Comparison of ENCODE assay signal across 9 cellular contexts in the genomic region with DNA sequence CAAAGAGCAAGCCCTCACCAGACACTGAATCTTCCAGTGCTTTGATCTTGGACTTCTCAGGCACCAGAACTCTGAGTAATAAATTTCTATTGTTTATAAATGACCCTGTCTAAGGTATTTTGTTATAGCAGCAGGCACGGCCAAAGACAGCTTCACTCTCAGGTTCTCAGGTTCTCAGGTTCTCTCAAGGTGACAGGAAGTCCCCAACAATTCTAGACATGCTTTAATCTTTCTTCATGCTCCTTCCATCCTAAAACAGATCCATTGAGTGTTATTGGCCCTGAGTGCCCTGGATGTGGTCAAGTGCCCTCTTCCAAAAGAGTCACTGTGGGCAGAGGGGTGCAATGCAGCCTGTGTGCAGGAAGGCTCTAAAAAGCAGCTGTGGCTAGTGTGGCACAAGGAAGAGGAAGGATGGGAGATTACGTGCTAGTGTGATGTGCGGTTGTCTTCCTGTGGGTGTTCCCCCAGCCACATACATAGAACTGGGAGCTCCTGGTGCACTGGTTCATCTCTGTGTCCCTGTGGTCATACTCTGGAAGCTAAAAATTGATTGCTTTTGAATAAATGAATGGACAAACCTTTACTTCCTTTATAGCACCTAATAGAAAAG. TPM values are rescaled to one million over a fixed set of nuclear protein-coding genes. Genes with fewer than 3 reads are reported as not detected.
DNase-seq lines count a peak whose midpoint lies in the region; ATAC-seq and TF ChIP-seq lines count a peak whose summit lies in the region.
"Had no signal": no experiment of that assay in that cellular context is flagged by ENCODE, and none has a peak within 500 bp of the region (broad histone marks: within the 10 kb centered on the region; RNA-seq: fewer than 3 reads in every experiment).

No MANE protein-coding gene starts in this region.

- CTCF ChIA-PET in IMR-90 (lab: Yijun Ruan, JAX) = interaction anchor here (0.5 kb wide), 1 partner anchor 29 kb away, joined by 3 read pairs; no protein-coding TSS in a partner anchor
- CTCF ChIA-PET in activated CD4-positive, alpha-beta T cell treated with anti-CD3 and anti-CD28 coated beads, Interleukin-2, amount 10 ng/mL, durations not matched to agents 7 days and 5 days (lab: Charles Lee) = interaction anchor here (0.9 to 1.1 kb wide), 2 partner anchors 34 to 71 kb away, joined by 3 to 4 read pairs; no protein-coding TSS in a partner anchor

- POLR2A ChIA-PET in IMR-90 (lab: Charles Lee; ENCODE audit: unreplicated experiment) = no interaction called here
- POLR2A ChIA-PET in activated CD4-positive, alpha-beta T cell treated with anti-CD3 and anti-CD28 coated beads, Interleukin-2, amount 10 ng/mL, durations not matched to agents 7 days and 5 days (lab: Charles Lee) = interaction anchor here (0.9 kb wide), 1 partner anchor 13 kb away, joined by 3 read pairs; no protein-coding TSS in a partner anchor

- H3K27me3 ChIP-seq in IMR-90 (ENCODE audit: control insufficient read depth, insufficient read depth, low read length) (peaks cover 16% of the 10 kb centered on the region), left lung (no peaks in the 10 kb centered on the region)
- H3K27me3 ChIP-seq: thyroid gland had no signal

- no peak overlapping the region for H3K4me3 Mint-ChIP-seq in activated CD4-positive, alpha-beta T cell treated with anti-CD3 and anti-CD28 coated beads, Interleukin-2, amount 10 ng/mL, durations not matched to agents 7 days and 5 days
- H3K4me3 Mint-ChIP-seq in progenitor cell of endocrine pancreas (ENCODE audit: low read depth) = no peak overlapping the region

- no peak overlapping the region for H2BK5ac ChIP-seq in IMR-90 (ENCODE audit: low read depth, low read length, poor library complexity, severe bottlenecking)

- no peaks in the 10 kb centered on the region for H4K20me1 ChIP-seq in IMR-90 (ENCODE audit: insufficient read depth, low read length)

- H2BK120ac ChIP-seq in IMR-90 (ENCODE audit: low read depth, low read length) = no peak overlapping the region

- H3K14ac ChIP-seq in IMR-90 (replicated peaks; ENCODE audit: low read depth, low read length) = no peak overlapping the region

- H3K23ac ChIP-seq in IMR-90 (ENCODE audit: low read depth, low read length) = 0 out of 2 replicates have a peak overlapping the region, but pooled peaks have one; percentile 16

- H2BK15ac ChIP-seq in IMR-90 (ENCODE audit: low read depth, low read length) = no peak overlapping the region

- TF ChIP-seq POLR2A in IMR-90 (IDR thresholded peaks at IDR 0.05; ENCODE audit: low read depth, low read length) = no peak

- peaks cover 3% of the 10 kb centered on the region for H3K36me3 Mint-ChIP-seq in activated CD4-positive, alpha-beta T cell treated with anti-CD3 and anti-CD28 coated beads, Interleukin-2, amount 10 ng/mL, durations not matched to agents 7 days and 5 days (ENCODE audit: low read depth)
- H3K36me3 Mint-ChIP-seq in progenitor cell of endocrine pancreas (ENCODE audit: insufficient read depth) = no peaks in the 10 kb centered on the region

- H4K91ac ChIP-seq in IMR-90 (ENCODE audit: insufficient read depth, low read depth, low read length) = no peak overlapping the region

- peak overlapping the region; percentile 94 for H3K27ac Mint-ChIP-seq in activated CD4-positive, alpha-beta T cell treated with anti-CD3 and anti-CD28 coated beads, Interleukin-2, amount 10 ng/mL, durations not matched to agents 7 days and 5 days
- no peak overlapping the region for H3K27ac Mint-ChIP-seq in progenitor cell of endocrine pancreas

- no peak overlapping the region for H3K56ac ChIP-seq in IMR-90 (ENCODE audit: extremely low read depth, insufficient read depth, low read length)

- H3K18ac ChIP-seq in IMR-90 (ENCODE audit: low read depth, low read length) = no peak overlapping the region

- H3K79me1 ChIP-seq in IMR-90 (ENCODE audit: low read depth in 1 of 2, low read length in 2 of 2) = no peaks in the 10 kb centered on the region

- H2AK9ac ChIP-seq in IMR-90 (replicated peaks; ENCODE audit: low read depth, low read length, poor library complexity) = no peak overlapping the region

- in situ Hi-C loops in IMR-90 (cut with MboI; ENCODE audit: low sequenced_read_pairs) = no loop called here

- H2AK5ac ChIP-seq in IMR-90 (ENCODE audit: low read depth, low read length) = no peak overlapping the region

- no peak overlapping the region for H3K4me2 ChIP-seq in IMR-90 (ENCODE audit: low read depth, low read length)

- H4K8ac ChIP-seq in IMR-90 (ENCODE audit: low read depth in 2 of 2, low read length in 2 of 2) = no peak overlapping the region

- no peaks in the 10 kb centered on the region for H3K9me3 ChIP-seq in IMR-90 (ENCODE audit: control insufficient read depth, insufficient read depth, low read length)
- H3K9me3 ChIP-seq in left lung = no peaks in the 10 kb centered on the region
- H3K9me3 ChIP-seq: thyroid gland had no signal

- H2AFZ ChIP-seq in IMR-90 (replicated peaks; ENCODE audit: low read length, poor library complexity) = peak overlapping the region; percentile 43

- WGBS in IMR-90 (ENCODE audit: extremely low coverage in 2 of 2, insufficient read length in 1 of 2), 2 experiments = no CpG with 5 or more reads among the region's 3 CpGs

- ATAC-seq in IMR-90 (ENCODE audit: low read depth) (no peak), left lung (peak; percentile 62)

- H3K4me1 Mint-ChIP-seq in activated CD4-positive, alpha-beta T cell treated with anti-CD3 and anti-CD28 coated beads, Interleukin-2, amount 10 ng/mL, durations not matched to agents 7 days and 5 days = peaks cover 31% of the 10 kb centered on the region
- H3K4me1 Mint-ChIP-seq in progenitor cell of endocrine pancreas (ENCODE audit: low read depth) = peaks cover 4% of the 10 kb centered on the region

- no peak overlapping the region for H3K9ac ChIP-seq in IMR-90 (ENCODE audit: low read depth, low read length)

- no peaks in the 10 kb centered on the region for H3K36me3 ChIP-seq in IMR-90 (ENCODE audit: control insufficient read depth, insufficient read depth, low read length)
- no peaks in the 10 kb centered on the region for H3K36me3 ChIP-seq in left lung
- H3K36me3 ChIP-seq: thyroid gland had no signal

- dilution Hi-C loops in IMR-90 (cut with HindIII; ENCODE audit: low sequenced_read_pairs, unreplicated experiment) = no loop called here

- peak; percentile 78 for DNase-seq in CD1c-positive myeloid dendritic cell (ENCODE audit: extremely low spot score)
- DNase-seq in IMR-90 = no peak
- peak; percentile 48 for DNase-seq in activated CD4-positive, alpha-beta T cell treated with anti-CD3 and anti-CD28 coated beads, Interleukin-2, amount 10 ng/mL, durations not matched to agents 7 days and 5 days
- DNase-seq in left lung = peak in 1 of 2 donors; percentile 43
- no peak for DNase-seq in progenitor cell of endocrine pancreas (ENCODE audit: low spot score, unreplicated experiment)
- DNase-seq in NCI-H187 treated with DMSO at 0.1 percent for 48 hours (lab: John Stamatoyannopoulos, UW) = no peak
- DNase-seq in NCI-H1092 (lab: John Stamatoyannopoulos, UW) = no peak
- no peak for DNase-seq in NCI-H446 treated with DMSO at 0.1 percent for 48 hours (lab: John Stamatoyannopoulos, UW)
- DNase-seq: thyroid gland had no signal

- TF ChIP-seq RAD21 in IMR-90 (IDR thresholded peaks at IDR 0.05; ENCODE audit: low read length) = no peak

- H3K4me3 ChIP-seq in IMR-90 (ENCODE audit: insufficient read depth, low read depth, low read length) (no peak overlapping the region), left lung (no peak overlapping the region)
- H3K4me3 ChIP-seq: thyroid gland had no signal

- H3K9me1 ChIP-seq in IMR-90 (ENCODE audit: insufficient read depth, low read length) = no peaks in the 10 kb centered on the region

- TF ChIP-seq CTCF in IMR-90 (conservative IDR thresholded peaks at IDR 0.05; ENCODE audit: low read depth, low read length) (no peak), left lung (IDR thresholded peaks at IDR 0.05) (no peak), progenitor cell of endocrine pancreas (IDR thresholded peaks at IDR 0.05; ENCODE audit: unreplicated experiment) (no peak)

- no peak overlapping the region for H3K4ac ChIP-seq in IMR-90 (ENCODE audit: low read depth, low read length)

- no TSS peak for BruUV-seq in IMR-90 (replicated peaks; lab: Mats Ljungman, UMichigan)

- H4K5ac ChIP-seq in IMR-90 (ENCODE audit: low read depth, low read length) = no peak overlapping the region

- H3K9me3 Mint-ChIP-seq in activated CD4-positive, alpha-beta T cell treated with anti-CD3 and anti-CD28 coated beads, Interleukin-2, amount 10 ng/mL, durations not matched to agents 7 days and 5 days = peaks cover 3% of the 10 kb centered on the region
- H3K9me3 Mint-ChIP-seq in progenitor cell of endocrine pancreas (ENCODE audit: low read depth) = no peaks in the 10 kb centered on the region

- H3K27ac ChIP-seq in IMR-90 (ENCODE audit: insufficient read depth, low read length) (no peak overlapping the region), left lung (peak overlapping the region in 1 of 2 donors; percentile 57)
- H3K27ac ChIP-seq: thyroid gland had no signal

- intact Hi-C loops in IMR-90 (cut with micrococcal nuclease) = no loop called here
- intact Hi-C loops in left lung (cut with DNase I) = no loop called here

- no peaks in the 10 kb centered on the region for H3K4me1 ChIP-seq in IMR-90 (ENCODE audit: control insufficient read depth, insufficient read depth, low read length)
- H3K4me1 ChIP-seq in left lung = peaks cover 0 to 23% of the 10 kb centered on the region in 2 donors
- H3K4me1 ChIP-seq: thyroid gland had no signal

- peaks cover 1% of the 10 kb centered on the region for H3K27me3 Mint-ChIP-seq in activated CD4-positive, alpha-beta T cell treated with anti-CD3 and anti-CD28 coated beads, Interleukin-2, amount 10 ng/mL, durations not matched to agents 7 days and 5 days
- H3K27me3 Mint-ChIP-seq in progenitor cell of endocrine pancreas = peaks cover 6% of the 10 kb centered on the region

- no peak overlapping the region for H2BK20ac ChIP-seq in IMR-90 (ENCODE audit: low read depth, low read length)

TF ChIP-seq in IMR-90, 13 proteins besides CTCF, POLR2A, EP300 and RAD21:
- TF ChIP-seq NFE2L2 (IDR thresholded peaks at IDR 0.05; ENCODE audit: low read depth, low read length) (no peak), RFX5 (IDR thresholded peaks at IDR 0.05; ENCODE audit: low read depth, low read length) (no peak)

RNA-seq across cellular contexts. Expression of a gene that starts 11.0 kb away (rescaled TPM):
- total RNA-seq in IMR-90 (2012; rRNA removed) = 57.0 and 65.3 TPM in 2 replicates
- polyA plus RNA-seq in IMR-90 (2012; rRNA removed) = 240 TPM in 2 replicates
- polyA plus RNA-seq in IMR-90 (2012; cell fraction: cytosol; rRNA removed) = 115 and 146 TPM in 2 replicates
- polyA plus RNA-seq in IMR-90 (2012; cell fraction: nucleus; rRNA removed; ENCODE audit: low replicate concordance) = 24.1 and 76.0 TPM in 2 replicates
- 100 to 1,000 TPM; 226 to 264 TPM for total RNA-seq in activated CD4-positive, alpha-beta T cell treated with anti-CD3 and anti-CD28 coated beads, Interleukin-2, amount 10 ng/mL, durations not matched to agents 7 days and 5 days
- 100 to 1,000 TPM; 253 to 336 TPM for total RNA-seq in left lung
- 130 and 141 TPM in 2 replicates for total RNA-seq in progenitor cell of endocrine pancreas

Comparison
In these comparisons a context has a peak if more than half of its experiments do, and no peak if none do; other contexts are left out.
1. DNase-seq: peak in CD1c-positive myeloid dendritic cell (single experiment) and activated CD4-positive, alpha-beta T cell treated with anti-CD3 and anti-CD28 coated beads, Interleukin-2, amount 10 ng/mL, durations not matched to agents 7 days and 5 days (single experiment); none in IMR-90 (single experiment), progenitor cell of endocrine pancreas (single experiment), NCI-H187 treated with DMSO at 0.1 percent for 48 hours (single experiment), NCI-H1092 (single experiment) and NCI-H446 treated with DMSO at 0.1 percent for 48 hours (single experiment).